3 cellular contexts compared by ENCODE assay signal in the genomic region with DNA sequence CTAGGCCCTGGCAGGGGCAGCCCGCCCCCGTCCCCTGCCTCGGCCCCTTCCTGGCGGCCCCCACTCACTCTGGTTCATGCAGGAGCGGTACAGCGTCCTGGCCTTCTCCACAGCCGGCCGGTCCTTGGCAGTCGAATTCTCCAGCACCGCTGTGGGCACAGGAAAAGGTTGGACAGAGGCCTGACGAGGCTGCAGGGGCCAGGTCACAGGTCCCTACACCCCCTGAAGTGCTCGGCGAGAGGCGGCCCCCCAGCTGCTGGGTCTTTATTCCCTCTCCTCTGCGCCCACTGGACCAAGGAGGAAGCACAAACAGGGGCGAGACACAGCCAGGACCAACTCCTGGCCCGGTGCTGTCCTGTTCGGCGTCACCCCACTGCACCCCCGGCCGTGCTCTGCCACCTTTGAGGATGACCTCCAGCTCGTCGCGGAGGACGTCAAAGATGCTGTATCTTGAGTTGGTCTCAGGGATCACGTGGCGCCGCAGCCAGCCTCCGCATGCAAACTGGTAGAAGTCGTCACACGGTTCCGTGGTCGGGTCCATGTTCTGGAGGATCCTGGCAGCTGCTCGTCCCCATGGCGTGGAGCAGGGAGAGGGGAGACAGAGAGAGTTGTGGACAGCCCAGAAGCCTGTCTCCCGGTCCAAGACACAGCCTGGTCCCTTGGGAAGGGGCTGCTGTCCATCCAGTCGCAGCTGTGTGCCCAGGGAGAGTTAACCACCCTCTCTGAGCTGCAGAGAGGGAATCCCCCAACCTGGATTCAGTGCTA.
TF ChIP-seq lines count a peak whose summit lies in the region.

No MANE protein-coding gene starts in this region.

TF ChIP-seq in SK-N-SH, 30 proteins besides CTCF, POLR2A, EP300 and RAD21:
- TF ChIP-seq MXI1 (IDR thresholded peaks at IDR 0.05; ENCODE audit: low read depth, low read length): no peak
- TF ChIP-seq SIN3A (IDR thresholded peaks at IDR 0.05; ENCODE audit: borderline replicate concordance, low read depth, low read length): no peak
TF ChIP-seq in SK-N-SH: peak in this region for 0.

TF ChIP-seq in SK-N-SH treated with all-trans-retinoic acid at 6 μM for 48 hours, 23 proteins besides CTCF, POLR2A, EP300 and RAD21:
- TF ChIP-seq RARB (CRISPR knock-in tag; IDR thresholded peaks at IDR 0.05) (no peak), ZFP30 (CRISPR knock-in tag; IDR thresholded peaks at IDR 0.05) (no peak), BACH2 (CRISPR knock-in tag; IDR thresholded peaks at IDR 0.05; ENCODE audit: borderline replicate concordance) (no peak), TSHZ2 (CRISPR knock-in tag; IDR thresholded peaks at IDR 0.05) (no peak), ZNF565 (CRISPR knock-in tag; conservative IDR thresholded peaks at IDR 0.05; ENCODE audit: low read depth) (no peak), ZNF70 (CRISPR knock-in tag; IDR thresholded peaks at IDR 0.05) (no peak)
- TF ChIP-seq, protein P1, sequence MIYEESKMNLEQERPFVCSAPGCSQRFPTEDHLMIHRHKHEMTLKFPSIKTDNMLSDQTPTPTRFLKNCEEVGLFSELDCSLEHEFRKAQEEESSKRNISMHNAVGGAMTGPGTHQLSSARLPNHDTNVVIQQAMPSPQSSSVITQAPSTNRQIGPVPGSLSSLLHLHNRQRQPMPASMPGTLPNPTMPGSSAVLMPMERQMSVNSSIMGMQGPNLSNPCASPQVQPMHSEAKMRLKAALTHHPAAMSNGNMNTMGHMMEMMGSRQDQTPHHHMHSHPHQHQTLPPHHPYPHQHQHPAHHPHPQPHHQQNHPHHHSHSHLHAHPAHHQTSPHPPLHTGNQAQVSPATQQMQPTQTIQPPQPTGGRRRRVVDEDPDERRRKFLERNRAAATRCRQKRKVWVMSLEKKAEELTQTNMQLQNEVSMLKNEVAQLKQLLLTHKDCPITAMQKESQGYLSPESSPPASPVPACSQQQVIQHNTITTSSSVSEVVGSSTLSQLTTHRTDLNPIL (CRISPR knock-in tag; IDR thresholded peaks at IDR 0.05; ENCODE audit: low read depth): no peak

TF ChIP-seq in HepG2, 621 proteins besides CTCF, POLR2A, EP300 and RAD21:
- TF ChIP-seq ZNF768 (CRISPR knock-in tag; IDR thresholded peaks at IDR 0.05): peak; percentile 89
- TF ChIP-seq YY1 (IDR thresholded peaks at IDR 0.05; ENCODE audit: insufficient read depth, insufficient replicate concordance, low read depth, low read length): no peak
- no peak for TF ChIP-seq ZNF407 (CRISPR knock-in tag; IDR thresholded peaks at IDR 0.05; ENCODE audit: not compliant biosample characterization)
